8 cellular contexts compared by ENCODE assay signal in genomic region chr3:50204804-50205718, GRCh38. TPM values are rescaled to one million over a fixed set of nuclear protein-coding genes. Genes with fewer than 3 reads are reported as not detected.
DNase-seq lines count a peak whose midpoint lies in the region; ATAC-seq, FAIRE-seq and TF ChIP-seq lines count a peak whose summit lies in the region.

TSS of gene SLC38A3 (plus strand) at chr3:50205271. CDS start at chr3:50214200, 8,929 bp downstream.

- H2AFZ ChIP-seq in keratinocyte (ENCODE audit: control insufficient read depth, low read length) = no peak within 1 kb of the TSS

- H3K4me3 ChIP-seq in HUES64 (ENCODE audit: low read length) (peak within 1 kb of the TSS; percentile 66), astrocyte of the spinal cord (ENCODE audit: low read depth, low read length) (peak within 1 kb of the TSS; percentile 13), keratinocyte (ENCODE audit: control insufficient read depth in 2 of 3, extremely low read depth in 1 of 3, insufficient read depth in 2 of 3, low read depth in 1 of 3, low read length in 3 of 3) (peak within 1 kb of the TSS in 1 of 3 experiments; percentile 27)

- in situ Hi-C loops in astrocyte of the spinal cord (cut with HindIII; ENCODE audit: low sequenced_read_pairs) = no loop called here

- H3K9ac ChIP-seq in HUES64 (ENCODE audit: low read depth, low read length) = no peak within 1 kb of the TSS
- no peak within 1 kb of the TSS for H3K9ac ChIP-seq in keratinocyte (ENCODE audit: control insufficient read depth, extremely low read depth, insufficient read depth, low read length)

- H3K27me3 ChIP-seq in HUES64 (ENCODE audit: insufficient read depth, low read length) (peaks cover 37% of the 10 kb centered on the region), keratinocyte (ENCODE audit: control insufficient read depth, extremely low read depth, insufficient read depth, low read length) (peaks cover 69% of the 10 kb centered on the region)

- peak within 1 kb of the TSS; percentile 41 for H3K4me2 ChIP-seq in keratinocyte (ENCODE audit: control insufficient read depth, extremely low read depth, insufficient read depth, low read depth, low read length)

- dilution Hi-C loops in keratinocyte (cut with MboI; ENCODE audit: extremely low pct_ligation_motif_present, low sequenced_read_pairs) = no loop called here

- no peak within 1 kb of the TSS for H3K27ac ChIP-seq in 22Rv1
- H3K27ac ChIP-seq in HUES64 (ENCODE audit: low read depth, low read length) = no peak within 1 kb of the TSS
- H3K27ac ChIP-seq in keratinocyte (ENCODE audit: control insufficient read depth, insufficient read depth, low read length) = no peak within 1 kb of the TSS

- H3K79me2 ChIP-seq in keratinocyte (ENCODE audit: control insufficient read depth, insufficient read depth, low read length) = no peaks in the 10 kb centered on the region

- H4K20me1 ChIP-seq in keratinocyte (ENCODE audit: control insufficient read depth, extremely low read depth, insufficient read depth, low read length) = no peaks in the 10 kb centered on the region

- H3K36me3 ChIP-seq in HUES64 (ENCODE audit: insufficient read depth, low read length) = no peaks in the 10 kb centered on the region
- no peaks in the 10 kb centered on the region for H3K36me3 ChIP-seq in keratinocyte (ENCODE audit: control insufficient read depth in 2 of 2, extremely low read depth in 1 of 2, insufficient read depth in 2 of 2, low read length in 2 of 2)

- 2% methylated on average over 66 of the region's 68 CpGs for WGBS in HUES64

- H3K9me1 ChIP-seq in keratinocyte (ENCODE audit: control insufficient read depth, extremely low read depth, insufficient read depth, low read length) = no peaks in the 10 kb centered on the region

- H3K4me1 ChIP-seq in HUES64 (ENCODE audit: insufficient read depth, low read length) (peaks cover 5% of the 10 kb centered on the region; the same call in 1 of the 2 replicates), keratinocyte (ENCODE audit: control insufficient read depth, extremely low read depth, insufficient read depth, low read length) (peaks cover 9% of the 10 kb centered on the region)

- no peak for ATAC-seq in HG03439 (IDR thresholded peaks at IDR 0.05; ENCODE audit: unreplicated experiment)

- TF ChIP-seq CTCF in 22Rv1 (IDR thresholded peaks at IDR 0.05) = 0 out of 2 replicates have a peak, but pooled peaks have one; percentile 9
- TF ChIP-seq CTCF in astrocyte of the spinal cord (IDR thresholded peaks at IDR 0.05; ENCODE audit: low read depth, low read length) = no peak
- TF ChIP-seq CTCF in keratinocyte (optimal IDR thresholded peaks at IDR 0.05 in 1 of 3, IDR thresholded peaks at IDR 0.05 in 1 of 3, conservative IDR thresholded peaks at IDR 0.05 in 1 of 3; ENCODE audit: extremely low read depth in 1 of 3, insufficient read depth in 2 of 3, low read length in 3 of 3) = no peak

- H3K9me3 ChIP-seq in HUES64 (ENCODE audit: insufficient read depth, low read depth, low read length) = no peaks in the 10 kb centered on the region
- no peaks in the 10 kb centered on the region for H3K9me3 ChIP-seq in keratinocyte (ENCODE audit: control insufficient read depth, low read depth, low read length)

- DNase-seq in astrocyte of the spinal cord (ENCODE audit: low read depth, low spot score) (no peak), keratinocyte (ENCODE audit: low read depth, low spot score) (no peak), superior temporal gyrus (ENCODE audit: extremely low spot score) (peak; percentile 26), SKM-1 treated with dmso at 0.1 percent for 144 hours (lab: John Stamatoyannopoulos, UW; ENCODE audit: unreplicated experiment) (no peak), HCEC 1CT (no peak)

- no peak for FAIRE-seq in keratinocyte (lab: Jason Lieb, UNC)

RNA-seq across cellular contexts. Expression of gene SLC38A3, which starts in this region (rescaled TPM):
- polyA plus RNA-seq in HUES64 (2013, experiment 1 of 2) = 0.60 TPM
- 0.95 TPM for polyA plus RNA-seq in HUES64 (2013, experiment 2 of 2)
- polyA plus RNA-seq in keratinocyte = not detected in 3 replicates
- polyA plus RNA-seq in keratinocyte (2011; ENCODE audit: low read depth) = 0.22 TPM
- polyA plus RNA-seq in keratinocyte (2011; cell fraction: cytosol; rRNA removed) = 0.02 and 0.12 TPM in 2 replicates
- 0.12 and 0.36 TPM in 2 replicates for polyA plus RNA-seq in keratinocyte (2011; cell fraction: nucleus; rRNA removed)
- 0.39 TPM in 1 of 2 replicates, not detected in the other for polyA plus RNA-seq in keratinocyte (2012; ENCODE audit: low replicate concordance)
- polyA minus RNA-seq in keratinocyte = not detected in 3 replicates
- polyA minus RNA-seq in keratinocyte (2011; cell fraction: cytosol; rRNA and poly(A)+ RNA removed) = not detected
- 0.32 TPM in 1 of 2 replicates, not detected in the other for polyA minus RNA-seq in keratinocyte (2011; cell fraction: nucleus; rRNA and poly(A)+ RNA removed)
